Comparison of ENCODE assay signal across 8 cellular contexts in the genomic region with DNA sequence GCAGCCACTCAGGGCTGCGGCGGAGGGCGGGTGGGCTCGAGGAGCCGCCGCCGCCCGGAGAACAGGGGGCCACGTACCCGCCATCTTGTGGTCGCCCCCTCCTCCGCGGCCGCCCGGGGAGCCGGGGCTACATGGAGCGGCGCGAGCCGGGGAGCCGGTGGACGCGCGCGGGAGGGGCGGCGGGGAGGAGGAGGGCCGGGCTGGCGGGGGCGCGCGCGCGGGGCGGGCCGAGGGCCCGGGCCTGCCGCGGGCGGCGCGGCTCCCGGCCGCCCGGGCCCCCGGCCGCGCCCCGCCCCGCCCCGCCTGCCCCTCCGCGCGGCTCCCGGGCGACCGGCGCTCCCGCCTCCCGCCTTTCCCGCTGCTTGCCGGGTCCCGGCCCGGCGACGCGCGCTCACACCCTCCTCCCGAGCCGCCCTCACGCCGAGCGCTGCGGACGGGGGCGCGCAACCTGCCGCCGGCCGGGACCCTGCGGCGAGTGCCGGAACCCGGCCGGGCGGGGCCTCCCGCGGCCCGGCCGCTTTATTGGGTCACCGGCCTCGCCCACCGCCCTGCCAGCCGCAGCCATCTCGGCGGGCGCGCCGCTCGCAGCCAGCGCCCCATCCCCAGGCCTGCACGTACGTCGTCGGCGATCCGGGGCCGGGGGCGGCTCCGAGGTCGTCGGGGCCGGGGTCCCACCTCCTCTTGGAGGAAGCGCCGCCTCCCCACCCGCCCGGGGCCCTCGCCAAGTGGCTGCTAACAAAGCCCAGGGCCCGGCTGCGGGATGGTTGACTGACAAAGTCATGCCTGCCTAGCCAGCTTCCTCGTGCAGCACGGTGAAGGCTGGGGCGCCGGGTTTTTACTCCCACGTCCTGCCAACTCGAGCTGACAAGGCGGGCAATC. TPM values are rescaled to one million over a fixed set of nuclear protein-coding genes. Genes with fewer than 3 reads are reported as not detected.
DNase-seq lines count a peak whose midpoint lies in the region; ATAC-seq and TF ChIP-seq lines count a peak whose summit lies in the region.

A gene with protein sequence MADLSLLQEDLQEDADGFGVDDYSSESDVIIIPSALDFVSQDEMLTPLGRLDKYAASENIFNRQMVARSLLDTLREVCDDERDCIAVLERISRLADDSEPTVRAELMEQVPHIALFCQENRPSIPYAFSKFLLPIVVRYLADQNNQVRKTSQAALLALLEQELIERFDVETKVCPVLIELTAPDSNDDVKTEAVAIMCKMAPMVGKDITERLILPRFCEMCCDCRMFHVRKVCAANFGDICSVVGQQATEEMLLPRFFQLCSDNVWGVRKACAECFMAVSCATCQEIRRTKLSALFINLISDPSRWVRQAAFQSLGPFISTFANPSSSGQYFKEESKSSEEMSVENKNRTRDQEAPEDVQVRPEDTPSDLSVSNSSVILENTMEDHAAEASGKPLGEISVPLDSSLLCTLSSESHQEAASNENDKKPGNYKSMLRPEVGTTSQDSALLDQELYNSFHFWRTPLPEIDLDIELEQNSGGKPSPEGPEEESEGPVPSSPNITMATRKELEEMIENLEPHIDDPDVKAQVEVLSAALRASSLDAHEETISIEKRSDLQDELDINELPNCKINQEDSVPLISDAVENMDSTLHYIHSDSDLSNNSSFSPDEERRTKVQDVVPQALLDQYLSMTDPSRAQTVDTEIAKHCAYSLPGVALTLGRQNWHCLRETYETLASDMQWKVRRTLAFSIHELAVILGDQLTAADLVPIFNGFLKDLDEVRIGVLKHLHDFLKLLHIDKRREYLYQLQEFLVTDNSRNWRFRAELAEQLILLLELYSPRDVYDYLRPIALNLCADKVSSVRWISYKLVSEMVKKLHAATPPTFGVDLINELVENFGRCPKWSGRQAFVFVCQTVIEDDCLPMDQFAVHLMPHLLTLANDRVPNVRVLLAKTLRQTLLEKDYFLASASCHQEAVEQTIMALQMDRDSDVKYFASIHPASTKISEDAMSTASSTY (minus strand): TSS at position 159 of the 879 bp plus-strand sequence. CDS start 75 bp downstream, at position 84.

- no peaks in the 10 kb centered on the region for H3K9me3 Mint-ChIP-seq in activated CD4-positive, alpha-beta memory T cell treated with anti-CD3 and anti-CD28 coated beads for 36 hours

- H3K27ac Mint-ChIP-seq in activated CD4-positive, alpha-beta memory T cell treated with anti-CD3 and anti-CD28 coated beads for 36 hours, result peak within 1 kb of the TSS; percentile 91

- TF ChIP-seq CTCF in dorsolateral prefrontal cortex (IDR thresholded peaks at IDR 0.05 in 54 of 56, conservative IDR thresholded peaks at IDR 0.05 in 2 of 56; ENCODE audit: low read depth in 1 of 56, partially characterized antibody in 56 of 56), result peak in 3 of 56 donors; percentile 6 to 22 (median 12)
- TF ChIP-seq CTCF in liver (IDR thresholded peaks at IDR 0.05; ENCODE audit: low read depth, low read length, missing input control), result no peak

- DNase-seq in 8988T, result peak; percentile 81
- DNase-seq in NCI-H510A (lab: John Stamatoyannopoulos, UW), result peak; percentile 69
- peak; percentile 78 for DNase-seq in activated CD4-positive, alpha-beta memory T cell treated with anti-CD3 and anti-CD28 coated beads for 36 hours
- peak; percentile 61 to 83 (median 74) for DNase-seq in dorsolateral prefrontal cortex
- DNase-seq in stimulated activated CD4-positive, alpha-beta T cell treated with anti-CD3 and anti-CD28 coated beads, Interleukin-2, amount 100 ng/mL, for 48 hours, result peak; percentile 45 to 58

- no peaks in the 10 kb centered on the region for H3K27me3 Mint-ChIP-seq in activated CD4-positive, alpha-beta memory T cell treated with anti-CD3 and anti-CD28 coated beads for 36 hours

- TF ChIP-seq RAD21 in liver (IDR thresholded peaks at IDR 0.05), result no peak

- peaks cover 14% of the 10 kb centered on the region for H3K36me3 Mint-ChIP-seq in activated CD4-positive, alpha-beta memory T cell treated with anti-CD3 and anti-CD28 coated beads for 36 hours

- H3K4me3 ChIP-seq in dorsolateral prefrontal cortex (peak within 1 kb of the TSS; percentile 62 to 91 (median 81)), liver (ENCODE audit: low read depth in 1 of 3, low read length in 3 of 3) (peak within 1 kb of the TSS; percentile 83 to 99 (median 91))

- CTCF ChIA-PET in activated CD4-positive, alpha-beta memory T cell treated with anti-CD3 and anti-CD28 coated beads for 36 hours (lab: Charles Lee), result interaction anchor here (0.7 to 1.1 kb wide), 3 partner anchors 16 to 903 kb away, joined by 3 to 4 read pairs (median 3); no protein-coding TSS in a partner anchor

- POLR2A ChIA-PET in activated CD4-positive, alpha-beta memory T cell treated with anti-CD3 and anti-CD28 coated beads for 36 hours (lab: Charles Lee), result interaction anchor here (1.1 to 1.6 kb wide), 2 partner anchors 17 to 299 kb away, joined by 3 to 5 read pairs; partner anchors contain the start of gene VAPA

- no peaks in the 10 kb centered on the region for H3K9me3 ChIP-seq in liver (ENCODE audit: control insufficient read depth in 4 of 4, low read length in 3 of 4)

- peak within 1 kb of the TSS; percentile 95 for H3K4me3 Mint-ChIP-seq in activated CD4-positive, alpha-beta memory T cell treated with anti-CD3 and anti-CD28 coated beads for 36 hours

- no peaks in the 10 kb centered on the region for H3K27me3 ChIP-seq in dorsolateral prefrontal cortex
- no peaks in the 10 kb centered on the region for H3K27me3 ChIP-seq in liver (ENCODE audit: control insufficient read depth in 4 of 4, insufficient read depth in 4 of 4, low read length in 3 of 4)

- peak within 1 kb of the TSS; percentile 68 to 75 for H3K9ac ChIP-seq in liver (ENCODE audit: low read depth in 1 of 2, low read length in 2 of 2)

- H3K4me1 Mint-ChIP-seq in activated CD4-positive, alpha-beta memory T cell treated with anti-CD3 and anti-CD28 coated beads for 36 hours (ENCODE audit: low read depth), result peaks cover 35% of the 10 kb centered on the region

- intact Hi-C loops in activated CD4-positive, alpha-beta memory T cell treated with anti-CD3 and anti-CD28 coated beads for 36 hours (cut with micrococcal nuclease), result loop anchor here (10.0 kb wide), 3 partner anchors 470 to 910 kb away; partner anchors contain the start of gene MTCL1
- intact Hi-C loops in dorsolateral prefrontal cortex (cut with DNase I), result loop anchor here (1.0 to 10.0 kb wide), 7 partner anchors 37 to 1430 kb away; partner anchors contain the start of genes RAB31 (in 1 of the 2) and TWSG1 (in 1 of the 2)

- H3K4me1 ChIP-seq in liver (ENCODE audit: control insufficient read depth in 4 of 4, insufficient read depth in 4 of 4, low read length in 3 of 4), result peaks cover 4 to 26% (median 12%) of the 10 kb centered on the region in 4 donors

- peak; percentile 56 for TF ChIP-seq POLR2A in GM18526 (IDR thresholded peaks at IDR 0.05; ENCODE audit: extremely low read depth, insufficient read length)

- H3K27ac ChIP-seq in dorsolateral prefrontal cortex (peak within 1 kb of the TSS; percentile 83 to 99 (median 95)), liver (ENCODE audit: low read depth in 1 of 2, low read length in 2 of 2) (peak within 1 kb of the TSS; percentile 91 to 92)

- under 1% methylated on average over 127 of the region's 127 CpGs for WGBS in liver

- peak; percentile 38 for ATAC-seq in HG03066 (IDR thresholded peaks at IDR 0.05; ENCODE audit: low read depth, unreplicated experiment)

- H3K36me3 ChIP-seq in liver (ENCODE audit: control insufficient read depth in 4 of 4, insufficient read depth in 3 of 4, low read depth in 1 of 4, low read length in 3 of 4), result no peaks in the 10 kb centered on the region

TF ChIP-seq in liver, 16 proteins besides CTCF, POLR2A, EP300 and RAD21 (continues in another document):
- no peak for TF ChIP-seq MAX (IDR thresholded peaks at IDR 0.05)
- no peak for TF ChIP-seq ATF3 (IDR thresholded peaks at IDR 0.05)
- no peak for TF ChIP-seq FOXA1 (IDR thresholded peaks at IDR 0.05)
- TF ChIP-seq REST (IDR thresholded peaks at IDR 0.05), result no peak
- no peak for TF ChIP-seq TAF1 (conservative IDR thresholded peaks at IDR 0.05)
- TF ChIP-seq YY1 (IDR thresholded peaks at IDR 0.05), result no peak

RNA-seq across cellular contexts. Expression of the gene that starts here (rescaled TPM):
- total RNA-seq in activated CD4-positive, alpha-beta memory T cell treated with anti-CD3 and anti-CD28 coated beads for 36 hours, result 10 to 100 TPM; 39.3 to 44.5 TPM
- total RNA-seq in dorsolateral prefrontal cortex, result 100 to 1,000 TPM in 16 of 120 experiments, 10 to 100 TPM in 104; 63.4 to 122 (median 88.2) TPM
- total RNA-seq in liver, result 10 to 100 TPM; 30.1 to 50.8 TPM
- polyA plus RNA-seq in liver, result 10 to 100 TPM; 11.7 to 15.5 TPM

Comparison
In these comparisons a context has a peak if more than half of its experiments do, and no peak if none do; other contexts are left out.
1. Peak in every context shown above with its lines: DNase-seq, ATAC-seq, H3K4me3 ChIP-seq and H3K27ac ChIP-seq.